In the genomic region with DNA sequence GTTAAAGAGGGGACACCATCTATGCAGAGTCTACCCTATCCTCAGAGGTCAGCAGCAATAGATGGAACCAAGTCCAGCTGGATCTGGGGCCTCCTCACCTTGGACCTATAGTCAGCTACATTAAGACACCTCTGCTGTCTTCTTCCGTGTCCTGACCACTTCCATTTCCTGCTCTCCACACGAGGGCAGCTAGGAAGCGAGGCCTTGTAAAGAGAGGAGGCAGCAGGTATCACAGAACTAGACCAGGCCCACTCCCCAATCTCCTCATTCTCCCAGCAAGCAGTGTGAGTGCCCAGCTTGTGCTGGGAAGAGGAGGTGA, we compare ENCODE assay signal across 1 cellular context.
TF ChIP-seq lines count a peak whose summit lies in the region.

No MANE protein-coding gene starts in this region.

TF ChIP-seq in HepG2, 621 proteins besides CTCF, POLR2A, EP300 and RAD21 (continues in another document):
- TF ChIP-seq ZNF644 (CRISPR knock-in tag; IDR thresholded peaks at IDR 0.05; ENCODE audit: low read depth) (no peak), HNF1B (CRISPR knock-in tag; IDR thresholded peaks at IDR 0.05) (no peak), ZNF282 (IDR thresholded peaks at IDR 0.05; ENCODE audit: partially characterized antibody) (no peak), REPIN1 (CRISPR knock-in tag; IDR thresholded peaks at IDR 0.05; ENCODE audit: borderline replicate concordance, low read depth) (no peak), SIN3A (IDR thresholded peaks at IDR 0.05; ENCODE audit: borderline replicate concordance, low read depth, low read length) (no peak), HOXA3 (CRISPR knock-in tag; IDR thresholded peaks at IDR 0.05) (no peak), ZNF329 (CRISPR knock-in tag; IDR thresholded peaks at IDR 0.05; ENCODE audit: low read depth) (no peak), SOX5 (CRISPR knock-in tag; IDR thresholded peaks at IDR 0.05; ENCODE audit: borderline replicate concordance) (no peak), ZNF496 (CRISPR knock-in tag; IDR thresholded peaks at IDR 0.05; ENCODE audit: insufficient replicate concordance) (no peak), ZBTB7B (CRISPR knock-in tag; IDR thresholded peaks at IDR 0.05) (no peak), ZNF567 (CRISPR knock-in tag; IDR thresholded peaks at IDR 0.05; ENCODE audit: borderline replicate concordance) (no peak), ARHGAP35 (CRISPR knock-in tag; IDR thresholded peaks at IDR 0.05; ENCODE audit: borderline replicate concordance) (no peak), ZNF230 (CRISPR knock-in tag; IDR thresholded peaks at IDR 0.05) (0 out of 2 replicates have a peak, but pooled peaks have one; percentile 79), MIER2 (CRISPR knock-in tag; IDR thresholded peaks at IDR 0.05) (no peak), ARNT (IDR thresholded peaks at IDR 0.05) (no peak), MEIS1 (CRISPR knock-in tag; IDR thresholded peaks at IDR 0.05; ENCODE audit: borderline replicate concordance) (peak; percentile 11; the same call in 1 of the 2 replicates), ZNF724P (CRISPR knock-in tag; IDR thresholded peaks at IDR 0.05; ENCODE audit: borderline replicate concordance) (no peak), YY1 (IDR thresholded peaks at IDR 0.05; ENCODE audit: insufficient read depth, insufficient replicate concordance, low read depth, low read length) (no peak), ZFP90 (CRISPR knock-in tag; IDR thresholded peaks at IDR 0.05; ENCODE audit: borderline replicate concordance) (no peak), FOXA1 (IDR thresholded peaks at IDR 0.05) (no peak), FOXA1 (CRISPR knock-in tag; IDR thresholded peaks at IDR 0.05) (no peak), ZBTB7A (CRISPR knock-in tag; IDR thresholded peaks at IDR 0.05) (peak; percentile 1; the same call in 1 of the 2 replicates), ZFYVE20 (CRISPR knock-in tag; IDR thresholded peaks at IDR 0.05; ENCODE audit: borderline replicate concordance, low read depth) (no peak), MXI1 (IDR thresholded peaks at IDR 0.05; ENCODE audit: borderline replicate concordance, low read depth, low read length) (no peak), MLX (CRISPR knock-in tag; IDR thresholded peaks at IDR 0.05) (no peak), SRSF9 (IDR thresholded peaks at IDR 0.05; ENCODE audit: borderline replicate concordance, insufficient read depth, low read depth, low read length, poor library complexity, severe bottlenecking) (no peak), ESRRA (CRISPR knock-in tag; IDR thresholded peaks at IDR 0.05; ENCODE audit: low read depth) (no peak), CCDC6 (CRISPR knock-in tag; IDR thresholded peaks at IDR 0.05) (no peak), FOXK2 (IDR thresholded peaks at IDR 0.05) (no peak), MATR3 (CRISPR knock-in tag; IDR thresholded peaks at IDR 0.05) (no peak)
- TF ChIP-seq, protein P1, sequence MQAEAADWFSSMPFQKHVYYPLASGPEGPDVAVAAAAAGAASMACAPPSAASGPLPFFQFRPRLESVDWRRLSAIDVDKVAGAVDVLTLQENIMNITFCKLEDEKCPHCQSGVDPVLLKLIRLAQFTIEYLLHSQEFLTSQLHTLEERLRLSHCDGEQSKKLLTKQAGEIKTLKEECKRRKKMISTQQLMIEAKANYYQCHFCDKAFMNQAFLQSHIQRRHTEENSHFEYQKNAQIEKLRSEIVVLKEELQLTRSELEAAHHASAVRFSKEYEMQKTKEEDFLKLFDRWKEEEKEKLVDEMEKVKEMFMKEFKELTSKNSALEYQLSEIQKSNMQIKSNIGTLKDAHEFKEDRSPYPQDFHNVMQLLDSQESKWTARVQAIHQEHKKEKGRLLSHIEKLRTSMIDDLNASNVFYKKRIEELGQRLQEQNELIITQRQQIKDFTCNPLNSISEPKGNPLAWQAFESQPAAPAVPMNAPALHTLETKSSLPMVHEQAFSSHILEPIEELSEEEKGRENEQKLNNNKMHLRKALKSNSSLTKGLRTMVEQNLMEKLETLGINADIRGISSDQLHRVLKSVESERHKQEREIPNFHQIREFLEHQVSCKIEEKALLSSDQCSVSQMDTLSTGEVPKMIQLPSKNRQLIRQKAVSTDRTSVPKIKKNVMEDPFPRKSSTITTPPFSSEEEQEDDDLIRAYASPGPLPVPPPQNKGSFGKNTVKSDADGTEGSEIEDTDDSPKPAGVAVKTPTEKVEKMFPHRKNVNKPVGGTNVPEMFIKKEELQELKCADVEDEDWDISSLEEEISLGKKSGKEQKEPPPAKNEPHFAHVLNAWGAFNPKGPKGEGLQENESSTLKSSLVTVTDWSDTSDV (CRISPR knock-in tag; IDR thresholded peaks at IDR 0.05): no peak
- TF ChIP-seq, protein P2, sequence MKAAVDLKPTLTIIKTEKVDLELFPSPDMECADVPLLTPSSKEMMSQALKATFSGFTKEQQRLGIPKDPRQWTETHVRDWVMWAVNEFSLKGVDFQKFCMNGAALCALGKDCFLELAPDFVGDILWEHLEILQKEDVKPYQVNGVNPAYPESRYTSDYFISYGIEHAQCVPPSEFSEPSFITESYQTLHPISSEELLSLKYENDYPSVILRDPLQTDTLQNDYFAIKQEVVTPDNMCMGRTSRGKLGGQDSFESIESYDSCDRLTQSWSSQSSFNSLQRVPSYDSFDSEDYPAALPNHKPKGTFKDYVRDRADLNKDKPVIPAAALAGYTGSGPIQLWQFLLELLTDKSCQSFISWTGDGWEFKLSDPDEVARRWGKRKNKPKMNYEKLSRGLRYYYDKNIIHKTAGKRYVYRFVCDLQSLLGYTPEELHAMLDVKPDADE (CRISPR knock-in tag; IDR thresholded peaks at IDR 0.05): no peak
- TF ChIP-seq, protein P3, sequence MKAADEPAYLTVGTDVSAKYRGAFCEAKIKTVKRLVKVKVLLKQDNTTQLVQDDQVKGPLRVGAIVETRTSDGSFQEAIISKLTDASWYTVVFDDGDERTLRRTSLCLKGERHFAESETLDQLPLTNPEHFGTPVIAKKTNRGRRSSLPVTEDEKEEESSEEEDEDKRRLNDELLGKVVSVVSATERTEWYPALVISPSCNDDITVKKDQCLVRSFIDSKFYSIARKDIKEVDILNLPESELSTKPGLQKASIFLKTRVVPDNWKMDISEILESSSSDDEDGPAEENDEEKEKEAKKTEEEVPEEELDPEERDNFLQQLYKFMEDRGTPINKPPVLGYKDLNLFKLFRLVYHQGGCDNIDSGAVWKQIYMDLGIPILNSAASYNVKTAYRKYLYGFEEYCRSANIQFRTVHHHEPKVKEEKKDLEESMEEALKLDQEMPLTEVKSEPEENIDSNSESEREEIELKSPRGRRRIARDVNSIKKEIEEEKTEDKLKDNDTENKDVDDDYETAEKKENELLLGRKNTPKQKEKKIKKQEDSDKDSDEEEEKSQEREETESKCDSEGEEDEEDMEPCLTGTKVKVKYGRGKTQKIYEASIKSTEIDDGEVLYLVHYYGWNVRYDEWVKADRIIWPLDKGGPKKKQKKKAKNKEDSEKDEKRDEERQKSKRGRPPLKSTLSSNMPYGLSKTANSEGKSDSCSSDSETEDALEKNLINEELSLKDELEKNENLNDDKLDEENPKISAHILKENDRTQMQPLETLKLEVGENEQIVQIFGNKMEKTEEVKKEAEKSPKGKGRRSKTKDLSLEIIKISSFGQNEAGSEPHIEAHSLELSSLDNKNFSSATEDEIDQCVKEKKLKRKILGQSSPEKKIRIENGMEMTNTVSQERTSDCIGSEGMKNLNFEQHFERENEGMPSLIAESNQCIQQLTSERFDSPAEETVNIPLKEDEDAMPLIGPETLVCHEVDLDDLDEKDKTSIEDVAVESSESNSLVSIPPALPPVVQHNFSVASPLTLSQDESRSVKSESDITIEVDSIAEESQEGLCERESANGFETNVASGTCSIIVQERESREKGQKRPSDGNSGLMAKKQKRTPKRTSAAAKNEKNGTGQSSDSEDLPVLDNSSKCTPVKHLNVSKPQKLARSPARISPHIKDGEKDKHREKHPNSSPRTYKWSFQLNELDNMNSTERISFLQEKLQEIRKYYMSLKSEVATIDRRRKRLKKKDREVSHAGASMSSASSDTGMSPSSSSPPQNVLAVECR (CRISPR knock-in tag; IDR thresholded peaks at IDR 0.05; ENCODE audit: borderline replicate concordance): 0 out of 2 replicates have a peak, but pooled peaks have one; percentile 34
- TF ChIP-seq, protein P4, sequence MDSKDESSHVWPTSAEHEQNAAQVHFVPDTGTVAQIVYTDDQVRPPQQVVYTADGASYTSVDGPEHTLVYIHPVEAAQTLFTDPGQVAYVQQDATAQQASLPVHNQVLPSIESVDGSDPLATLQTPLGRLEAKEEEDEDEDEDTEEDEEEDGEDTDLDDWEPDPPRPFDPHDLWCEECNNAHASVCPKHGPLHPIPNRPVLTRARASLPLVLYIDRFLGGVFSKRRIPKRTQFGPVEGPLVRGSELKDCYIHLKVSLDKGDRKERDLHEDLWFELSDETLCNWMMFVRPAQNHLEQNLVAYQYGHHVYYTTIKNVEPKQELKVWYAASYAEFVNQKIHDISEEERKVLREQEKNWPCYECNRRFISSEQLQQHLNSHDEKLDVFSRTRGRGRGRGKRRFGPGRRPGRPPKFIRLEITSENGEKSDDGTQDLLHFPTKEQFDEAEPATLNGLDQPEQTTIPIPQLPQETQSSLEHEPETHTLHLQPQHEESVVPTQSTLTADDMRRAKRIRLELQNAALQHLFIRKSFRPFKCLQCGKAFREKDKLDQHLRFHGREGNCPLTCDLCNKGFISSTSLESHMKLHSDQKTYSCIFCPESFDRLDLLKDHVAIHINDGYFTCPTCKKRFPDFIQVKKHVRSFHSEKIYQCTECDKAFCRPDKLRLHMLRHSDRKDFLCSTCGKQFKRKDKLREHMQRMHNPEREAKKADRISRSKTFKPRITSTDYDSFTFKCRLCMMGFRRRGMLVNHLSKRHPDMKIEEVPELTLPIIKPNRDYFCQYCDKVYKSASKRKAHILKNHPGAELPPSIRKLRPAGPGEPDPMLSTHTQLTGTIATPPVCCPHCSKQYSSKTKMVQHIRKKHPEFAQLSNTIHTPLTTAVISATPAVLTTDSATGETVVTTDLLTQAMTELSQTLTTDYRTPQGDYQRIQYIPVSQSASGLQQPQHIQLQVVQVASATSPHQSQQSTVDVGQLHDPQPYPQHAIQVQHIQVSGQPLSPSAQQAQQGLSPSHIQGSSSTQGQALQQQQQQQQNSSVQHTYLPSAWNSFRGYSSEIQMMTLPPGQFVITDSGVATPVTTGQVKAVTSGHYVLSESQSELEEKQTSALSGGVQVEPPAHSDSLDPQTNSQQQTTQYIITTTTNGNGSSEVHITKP (CRISPR knock-in tag; IDR thresholded peaks at IDR 0.05; ENCODE audit: low read depth): no peak
- TF ChIP-seq, protein P5, sequence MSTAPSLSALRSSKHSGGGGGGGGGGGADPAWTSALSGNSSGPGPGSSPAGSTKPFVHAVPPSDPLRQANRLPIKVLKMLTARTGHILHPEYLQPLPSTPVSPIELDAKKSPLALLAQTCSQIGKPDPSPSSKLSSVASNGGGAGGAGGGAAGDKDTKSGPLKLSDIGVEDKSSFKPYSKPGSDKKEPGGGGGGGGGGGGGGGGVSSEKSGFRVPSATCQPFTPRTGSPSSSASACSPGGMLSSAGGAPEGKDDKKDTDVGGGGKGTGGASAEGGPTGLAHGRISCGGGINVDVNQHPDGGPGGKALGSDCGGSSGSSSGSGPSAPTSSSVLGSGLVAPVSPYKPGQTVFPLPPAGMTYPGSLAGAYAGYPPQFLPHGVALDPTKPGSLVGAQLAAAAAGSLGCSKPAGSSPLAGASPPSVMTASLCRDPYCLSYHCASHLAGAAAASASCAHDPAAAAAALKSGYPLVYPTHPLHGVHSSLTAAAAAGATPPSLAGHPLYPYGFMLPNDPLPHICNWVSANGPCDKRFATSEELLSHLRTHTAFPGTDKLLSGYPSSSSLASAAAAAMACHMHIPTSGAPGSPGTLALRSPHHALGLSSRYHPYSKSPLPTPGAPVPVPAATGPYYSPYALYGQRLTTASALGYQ (CRISPR knock-in tag; IDR thresholded peaks at IDR 0.05): no peak
- TF ChIP-seq, protein P6, sequence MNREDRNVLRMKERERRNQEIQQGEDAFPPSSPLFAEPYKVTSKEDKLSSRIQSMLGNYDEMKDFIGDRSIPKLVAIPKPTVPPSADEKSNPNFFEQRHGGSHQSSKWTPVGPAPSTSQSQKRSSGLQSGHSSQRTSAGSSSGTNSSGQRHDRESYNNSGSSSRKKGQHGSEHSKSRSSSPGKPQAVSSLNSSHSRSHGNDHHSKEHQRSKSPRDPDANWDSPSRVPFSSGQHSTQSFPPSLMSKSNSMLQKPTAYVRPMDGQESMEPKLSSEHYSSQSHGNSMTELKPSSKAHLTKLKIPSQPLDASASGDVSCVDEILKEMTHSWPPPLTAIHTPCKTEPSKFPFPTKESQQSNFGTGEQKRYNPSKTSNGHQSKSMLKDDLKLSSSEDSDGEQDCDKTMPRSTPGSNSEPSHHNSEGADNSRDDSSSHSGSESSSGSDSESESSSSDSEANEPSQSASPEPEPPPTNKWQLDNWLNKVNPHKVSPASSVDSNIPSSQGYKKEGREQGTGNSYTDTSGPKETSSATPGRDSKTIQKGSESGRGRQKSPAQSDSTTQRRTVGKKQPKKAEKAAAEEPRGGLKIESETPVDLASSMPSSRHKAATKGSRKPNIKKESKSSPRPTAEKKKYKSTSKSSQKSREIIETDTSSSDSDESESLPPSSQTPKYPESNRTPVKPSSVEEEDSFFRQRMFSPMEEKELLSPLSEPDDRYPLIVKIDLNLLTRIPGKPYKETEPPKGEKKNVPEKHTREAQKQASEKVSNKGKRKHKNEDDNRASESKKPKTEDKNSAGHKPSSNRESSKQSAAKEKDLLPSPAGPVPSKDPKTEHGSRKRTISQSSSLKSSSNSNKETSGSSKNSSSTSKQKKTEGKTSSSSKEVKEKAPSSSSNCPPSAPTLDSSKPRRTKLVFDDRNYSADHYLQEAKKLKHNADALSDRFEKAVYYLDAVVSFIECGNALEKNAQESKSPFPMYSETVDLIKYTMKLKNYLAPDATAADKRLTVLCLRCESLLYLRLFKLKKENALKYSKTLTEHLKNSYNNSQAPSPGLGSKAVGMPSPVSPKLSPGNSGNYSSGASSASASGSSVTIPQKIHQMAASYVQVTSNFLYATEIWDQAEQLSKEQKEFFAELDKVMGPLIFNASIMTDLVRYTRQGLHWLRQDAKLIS (CRISPR knock-in tag; IDR thresholded peaks at IDR 0.05): no peak
- TF ChIP-seq, protein P7, sequence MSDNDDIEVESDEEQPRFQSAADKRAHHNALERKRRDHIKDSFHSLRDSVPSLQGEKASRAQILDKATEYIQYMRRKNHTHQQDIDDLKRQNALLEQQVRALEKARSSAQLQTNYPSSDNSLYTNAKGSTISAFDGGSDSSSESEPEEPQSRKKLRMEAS (IDR thresholded peaks at IDR 0.05): no peak
